In the genomic region with DNA sequence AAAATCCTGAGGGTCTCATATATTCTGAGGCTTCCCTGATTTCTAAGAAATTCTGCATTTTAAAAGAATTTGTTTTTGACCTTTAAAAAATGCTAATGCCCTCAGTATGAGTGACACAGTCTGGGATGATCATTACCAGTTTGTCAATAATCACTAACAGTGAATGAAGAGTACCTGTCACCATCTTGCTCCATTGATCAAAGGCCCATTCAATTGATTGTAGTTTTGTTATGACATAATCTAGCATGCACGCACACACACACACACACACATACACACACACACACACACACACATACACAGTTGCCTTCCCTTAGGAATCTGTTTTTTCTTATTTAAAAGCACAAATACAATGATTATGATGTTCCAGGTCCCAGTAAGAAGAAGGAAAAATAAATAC, we compare ENCODE assay signal across 26 cellular contexts.
A peak's percentile ranks its signal among the peaks of the same experiment; 100 is the strongest.
DNase-seq lines count a peak whose midpoint lies in the region; ATAC-seq and TF ChIP-seq lines count a peak whose summit lies in the region.
"Had no signal": no experiment of that assay in that cellular context is flagged by ENCODE, and none has a peak within 500 bp of the region (broad histone marks: within the 10 kb centered on the region; RNA-seq: fewer than 3 reads in every experiment).

No MANE protein-coding gene starts in this region.

- CTCF ChIA-PET in A673 (lab: Charles Lee): no interaction called here

- H3K4me1 Mint-ChIP-seq in activated T-helper 17 cell treated with anti-CD3 and anti-CD28 coated beads, Interleukin-2, amount 50 U/mL, for 72 hours: peaks cover 18% of the 10 kb centered on the region
- H3K4me1 Mint-ChIP-seq: B cell had no signal

- no peaks in the 10 kb centered on the region for H3K9me3 ChIP-seq in A673 (ENCODE audit: low read depth, low read length, poor library complexity, severe bottlenecking)

- no peaks in the 10 kb centered on the region for H3K27me3 Mint-ChIP-seq in activated T-helper 17 cell treated with anti-CD3 and anti-CD28 coated beads, Interleukin-2, amount 50 U/mL, for 72 hours
- H3K27me3 Mint-ChIP-seq: CD8-positive, alpha-beta memory T cell had no signal

- TF ChIP-seq CTCF in A673 (conservative IDR thresholded peaks at IDR 0.05; ENCODE audit: low read depth, low read length) (no peak), GM12865 (IDR thresholded peaks at IDR 0.05; ENCODE audit: insufficient read depth, low read depth, low read length, missing control alignments) (no peak)

- H3K27ac ChIP-seq in A673 (ENCODE audit: low read depth, low read length, poor library complexity, severe bottlenecking): no peak overlapping the region
- H3K27ac ChIP-seq: C4-2B, RWPE1 had no signal

- H3K27me3 ChIP-seq in A673 (replicated peaks; ENCODE audit: insufficient read depth, low read depth, low read length, poor library complexity): no peaks in the 10 kb centered on the region

- H3K36me3 Mint-ChIP-seq in activated T-helper 17 cell treated with anti-CD3 and anti-CD28 coated beads, Interleukin-2, amount 50 U/mL, for 72 hours (ENCODE audit: low read depth): peaks cover 9% of the 10 kb centered on the region

- H3K9me3 Mint-ChIP-seq in activated T-helper 17 cell treated with anti-CD3 and anti-CD28 coated beads, Interleukin-2, amount 50 U/mL, for 72 hours: peaks cover 9% of the 10 kb centered on the region
- H3K9me3 Mint-ChIP-seq: CD8-positive, alpha-beta memory T cell had no signal

- DNase-seq in A673 (ENCODE audit: low spot score) (no peak), GM12865 (ENCODE audit: low read depth) (peak; percentile 28), NCI-H774 (lab: John Stamatoyannopoulos, UW) (no peak)
- DNase-seq: CD8-positive, alpha-beta memory T cell; DMS 273 treated with DMSO at 0.1 percent for 48 hours; DMS79; EL; GDM1; Kasumi-1; NCI-H1092 treated with DMSO at 0.1 percent for 48 hours; NCI-H1436 treated with DMSO at 0.1 percent for 48 hours; NCI-H187 treated with DMSO at 0.1 percent for 48 hours; NCI-H446; NCI-H524 treated with DMSO at 0.1 percent for 48 hours; SHP77 had no signal

- ATAC-seq in HG02642 (IDR thresholded peaks at IDR 0.05; ENCODE audit: poor library complexity, unreplicated experiment): peak; percentile 17
- ATAC-seq in activated T-helper 17 cell treated with anti-CD3 and anti-CD28 coated beads, Interleukin-2, amount 50 U/mL, for 72 hours (replicated peaks): peak; percentile 27
- ATAC-seq in GM19324 (IDR thresholded peaks at IDR 0.05; ENCODE audit: low FRiP score, unreplicated experiment): no peak
- no peak for ATAC-seq in GM21390 (IDR thresholded peaks at IDR 0.05; ENCODE audit: unreplicated experiment)
- ATAC-seq in GM18858 (IDR thresholded peaks at IDR 0.05; ENCODE audit: unreplicated experiment): no peak
- ATAC-seq: HCT116, HepG2, Panc1 had no signal

- H3K4me1 ChIP-seq in A673 (ENCODE audit: insufficient read depth, low read length, poor library complexity, severe bottlenecking): peaks cover 25% of the 10 kb centered on the region

- H3K27ac Mint-ChIP-seq in activated T-helper 17 cell treated with anti-CD3 and anti-CD28 coated beads, Interleukin-2, amount 50 U/mL, for 72 hours: peak overlapping the region; percentile 97
- H3K27ac Mint-ChIP-seq: B cell; CD8-positive, alpha-beta memory T cell had no signal

- H3K4me3 Mint-ChIP-seq in activated T-helper 17 cell treated with anti-CD3 and anti-CD28 coated beads, Interleukin-2, amount 50 U/mL, for 72 hours: peak overlapping the region; percentile 51
- H3K4me3 Mint-ChIP-seq: B cell; CD8-positive, alpha-beta memory T cell had no signal

- H3K4me3 ChIP-seq in A673 (ENCODE audit: low read depth, low read length, poor library complexity, severe bottlenecking): no peak overlapping the region
- no peak overlapping the region for H3K4me3 ChIP-seq in GM12865 (ENCODE audit: low read depth, low read length)

- intact Hi-C loops in A673 (cut with micrococcal nuclease; ENCODE audit: unreplicated experiment): loop anchor here (10.0 kb wide), 1 partner anchor 358 kb away; no protein-coding TSS in a partner anchor

- H3K36me3 ChIP-seq in A673 (ENCODE audit: insufficient read depth, low read length, poor library complexity, severe bottlenecking): peaks cover 8% of the 10 kb centered on the region

- BruUV-seq in A673 (replicated peaks; lab: Mats Ljungman, UMichigan): TSS peak; percentile 8

- POLR2A ChIA-PET in A673 (lab: Charles Lee; ENCODE audit: low non-redundant PET): no interaction called here

Comparison
In these comparisons a context has a peak if more than half of its experiments do, and no peak if none do; other contexts are left out.
1. ATAC-seq: peak in HG02642 (single experiment) and activated T-helper 17 cell treated with anti-CD3 and anti-CD28 coated beads, Interleukin-2, amount 50 U/mL, for 72 hours (single experiment); none in GM19324 (single experiment), GM21390 (single experiment) and GM18858 (single experiment).